Comparison of ENCODE assay signal across 8 cellular contexts in the genomic region with DNA sequence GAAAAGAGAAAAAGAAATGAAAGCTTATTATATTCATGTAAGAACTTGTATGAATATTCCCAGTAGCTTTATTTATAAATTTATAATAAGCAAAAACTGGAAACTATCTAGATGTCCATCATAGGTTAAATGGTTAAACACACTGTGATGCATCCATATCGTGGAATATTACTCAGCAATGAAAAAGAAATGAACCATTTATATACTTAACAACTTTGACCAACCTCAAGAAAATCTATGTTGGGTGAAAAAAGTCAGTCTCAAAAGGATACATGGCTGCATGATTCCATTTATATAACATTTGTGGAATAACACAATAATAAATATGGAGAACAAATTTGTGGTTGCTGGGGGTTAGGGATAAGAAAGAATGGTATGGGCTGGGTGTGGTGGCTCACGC.
"Had no signal": no experiment of that assay in that cellular context is flagged by ENCODE, and none has a peak within 500 bp of the region (broad histone marks: within the 10 kb centered on the region; RNA-seq: fewer than 3 reads in every experiment).

No MANE protein-coding gene starts in this region.

- H3K4me3 ChIP-seq: GM12878 had no signal

- ATAC-seq: GM12878 had no signal

- FAIRE-seq: G401.6, GM12878, GM12891, GM12892, GM18507, GM19239 had no signal

- DNase-seq: GDM1, GF-D8 had no signal
